8 cellular contexts compared by ENCODE assay signal in the genomic region with DNA sequence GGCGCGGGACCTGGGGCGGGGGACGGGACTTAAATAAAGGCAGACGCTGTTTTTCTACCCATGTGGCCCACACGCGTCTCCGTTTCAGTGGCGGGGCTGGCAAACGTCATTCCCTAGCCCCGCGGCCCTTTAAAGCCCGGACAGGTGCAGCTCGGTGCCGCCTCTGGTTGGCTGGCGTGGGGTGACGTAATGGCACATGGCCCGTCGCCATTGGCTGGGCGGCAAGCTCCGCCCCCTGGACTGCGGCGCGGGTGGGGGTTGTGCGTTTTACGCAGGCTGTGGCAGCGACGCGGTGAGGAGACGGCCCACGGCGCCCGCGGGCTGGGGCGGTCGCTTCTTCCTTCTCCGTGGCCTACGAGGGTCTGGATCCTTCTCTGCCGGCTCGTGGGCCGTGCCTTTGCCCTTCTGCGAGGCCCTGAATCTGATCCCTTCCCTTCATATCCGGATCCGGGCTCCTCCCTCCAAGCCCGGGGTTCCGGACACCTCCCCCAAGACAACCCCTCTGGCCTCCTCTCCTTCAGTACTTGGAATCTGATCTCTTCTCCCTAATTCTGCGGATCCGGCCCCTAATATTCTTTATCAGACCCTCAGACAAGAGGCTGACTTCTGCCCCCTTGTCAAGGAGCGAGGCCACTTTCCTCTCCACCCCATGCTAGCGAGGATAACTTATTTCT. TPM values are rescaled to one million over a fixed set of nuclear protein-coding genes. Genes with fewer than 3 reads are reported as not detected.
A peak's percentile ranks its signal among the peaks of the same experiment; 100 is the strongest.
DNase-seq lines count a peak whose midpoint lies in the region; ATAC-seq, FAIRE-seq and TF ChIP-seq lines count a peak whose summit lies in the region.

CRELD1 (plus strand) TSS at position 274 of the 674 bp plus-strand sequence. CDS start 605 bp downstream, outside the sequence.

- H3K9ac ChIP-seq in HUES6 (ENCODE audit: low read length) (peak within 1 kb of the TSS; percentile 76), endothelial cell of umbilical vein (replicated peaks; ENCODE audit: extremely low read depth, insufficient read depth, low read length) (peak within 1 kb of the TSS; percentile 91)

- peak within 1 kb of the TSS; percentile 77 for H2AFZ ChIP-seq in OCI-LY7 (ENCODE audit: low read length)
- H2AFZ ChIP-seq in endothelial cell of umbilical vein (ENCODE audit: low read depth, low read length): peak within 1 kb of the TSS; percentile 95

- TF ChIP-seq CTCF in OCI-LY7 (conservative IDR thresholded peaks at IDR 0.05; ENCODE audit: low read length) (no peak), endothelial cell of umbilical vein (IDR thresholded peaks at IDR 0.05; ENCODE audit: extremely low read depth in 1 of 2, insufficient read depth in 1 of 2, low read depth in 1 of 2, low read length in 2 of 2) (peak in 1 of 2 donors; percentile 8)

- intact Hi-C loops in OCI-LY7 (cut with micrococcal nuclease; ENCODE audit: unreplicated experiment): loop anchor here (1.0 to 10.0 kb wide), 9 partner anchors 19 to 536 kb away; partner anchors contain the start of genes ARPC4, EMC3, FANCD2 and PRRT3
- intact Hi-C loops in endothelial cell of umbilical vein (cut with micrococcal nuclease): loop anchor here (1.0 to 10.0 kb wide), 10 partner anchors 13 to 801 kb away; partner anchors contain the start of genes FANCD2, JAGN1, RPUSD3 and TADA3

- DNase-seq in Caki2 (ENCODE audit: low read depth) (peak; percentile 89), OCI-LY7 (ENCODE audit: low spot score) (peak; percentile 97), endothelial cell of umbilical vein (ENCODE audit: low read depth, low spot score) (peak; percentile 97), middle frontal gyrus (ENCODE audit: extremely low spot score, low spot score) (peak; percentile 94)
- peak; percentile 98 for DNase-seq in activated CD8-positive, alpha-beta memory T cell treated with anti-CD3 and anti-CD28 coated beads, Interleukin-2, amount 50 U/mL, for 48 hours
- DNase-seq in stimulated activated CD8-positive, alpha-beta memory T cell treated with anti-CD3 and anti-CD28 coated beads, Interleukin-2, amount 100 ng/mL, for 1 hour (ENCODE audit: low read depth in 2 of 2): peak; percentile 94 to 96

- POLR2A ChIA-PET in OCI-LY7 (lab: Charles Lee): interaction anchor here (0.6 to 1.2 kb wide), 9 partner anchors 19 to 387 kb away, joined by 3 to 7 read pairs (median 3); partner anchors contain the start of genes PRRT3 and SEC13
- POLR2A ChIA-PET in endothelial cell of umbilical vein (lab: Charles Lee): interaction anchor here (1.0 to 1.9 kb wide), 5 partner anchors 13 to 141 kb away, joined by 3 to 14 read pairs (median 3); partner anchors contain the start of genes ARPC4 and JAGN1

- peak; percentile 88 for ATAC-seq in GM21381 (IDR thresholded peaks at IDR 0.05; ENCODE audit: unreplicated experiment)

- H3K9me1 ChIP-seq in endothelial cell of umbilical vein (replicated peaks; ENCODE audit: control insufficient read depth, extremely low read depth, insufficient read depth, low read length): no peaks in the 10 kb centered on the region

- H3K4me1 ChIP-seq in HUES6 (ENCODE audit: control insufficient read depth, insufficient read depth, low read length) (peaks cover 7% of the 10 kb centered on the region), OCI-LY7 (ENCODE audit: insufficient read depth, low read length, poor library complexity, severe bottlenecking) (peaks cover 22% of the 10 kb centered on the region), endothelial cell of umbilical vein (ENCODE audit: control insufficient read depth, extremely low read depth, insufficient read depth, low read length) (peaks cover 16% of the 10 kb centered on the region)

- peak within 1 kb of the TSS; percentile 77 for H3K4me3 ChIP-seq in HUES6 (ENCODE audit: low read depth, low read length)
- H3K4me3 ChIP-seq in OCI-LY7 (ENCODE audit: low read depth, low read length, poor library complexity, severe bottlenecking): peak within 1 kb of the TSS; percentile 71
- H3K4me3 ChIP-seq in endothelial cell of umbilical vein (replicated peaks in 1 of 3; ENCODE audit: insufficient read depth in 1 of 3, low read depth in 1 of 3, low read length in 3 of 3): peak within 1 kb of the TSS; percentile 67 to 76 (median 69)

- no peaks in the 10 kb centered on the region for H3K9me2 ChIP-seq in OCI-LY7 (ENCODE audit: insufficient read depth, low read length)

- peak within 1 kb of the TSS; percentile 98 for H3K4me2 ChIP-seq in OCI-LY7 (ENCODE audit: low read length)
- H3K4me2 ChIP-seq in endothelial cell of umbilical vein (ENCODE audit: insufficient read depth, low read length): peak within 1 kb of the TSS; percentile 64

- dilution Hi-C loops in endothelial cell of umbilical vein (cut with MboI; ENCODE audit: extremely low pct_ligation_motif_present, low sequenced_read_pairs): no loop called here

- peak within 1 kb of the TSS; percentile 45; the same call in 1 of the 2 replicates for H3K27ac ChIP-seq in HUES6 (ENCODE audit: low read depth, low read length)
- peak within 1 kb of the TSS; percentile 76 for H3K27ac ChIP-seq in OCI-LY7 (ENCODE audit: low read depth, low read length, poor library complexity, severe bottlenecking)
- H3K27ac ChIP-seq in endothelial cell of umbilical vein (ENCODE audit: insufficient read depth, low read depth, low read length): peak within 1 kb of the TSS; percentile 85

- H4K20me1 ChIP-seq in OCI-LY7 (ENCODE audit: insufficient read depth, low read length): no peaks in the 10 kb centered on the region
- H4K20me1 ChIP-seq in endothelial cell of umbilical vein (replicated peaks; ENCODE audit: control insufficient read depth, extremely low read depth, insufficient read depth, low read length): no peaks in the 10 kb centered on the region

- H3K36me3 ChIP-seq in HUES6 (ENCODE audit: control insufficient read depth, insufficient read depth, low read length): peaks cover 28% of the 10 kb centered on the region
- H3K36me3 ChIP-seq in OCI-LY7 (ENCODE audit: insufficient read depth, low read length): peaks cover 16% of the 10 kb centered on the region; the same call in 1 of the 2 replicates
- H3K36me3 ChIP-seq in endothelial cell of umbilical vein (ENCODE audit: control insufficient read depth in 2 of 2, extremely low read depth in 1 of 2, insufficient read depth in 2 of 2, low read length in 2 of 2): peaks cover 2 to 10% of the 10 kb centered on the region in 2 experiments

- CTCF ChIA-PET in OCI-LY7 (lab: Charles Lee; ENCODE audit: unreplicated experiment) (interaction anchor here (0.6 kb wide), 1 partner anchor 323 kb away, joined by 3 read pairs; no protein-coding TSS in a partner anchor), endothelial cell of umbilical vein (lab: Charles Lee) (interaction anchor here (0.7 to 4.0 kb wide), 21 partner anchors 9 to 805 kb away, joined by 3 to 105 read pairs (median 5); partner anchors contain the start of genes ARPC4, IL17RE, OGG1 and TADA3)

- peak; percentile 91 for FAIRE-seq in endothelial cell of umbilical vein (lab: Jason Lieb, UNC)

- in situ Hi-C loops in Caki2 (cut with HindIII; ENCODE audit: low pct_unique_long_range_greater_than_20kb, low sequenced_read_pairs): no loop called here

- peak; percentile 91 for TF ChIP-seq POLR2A in endothelial cell of umbilical vein (IDR thresholded peaks at IDR 0.05; ENCODE audit: low read depth, low read length)

- no peaks in the 10 kb centered on the region; the same call in 1 of the 2 replicates for H3K79me2 ChIP-seq in OCI-LY7 (ENCODE audit: insufficient read depth, low read depth, low read length)
- H3K79me2 ChIP-seq in endothelial cell of umbilical vein (ENCODE audit: control insufficient read depth, insufficient read depth, low read length): no peaks in the 10 kb centered on the region

- H3K27me3 ChIP-seq in HUES6 (ENCODE audit: control insufficient read depth, insufficient read depth, low read length) (no peaks in the 10 kb centered on the region), endothelial cell of umbilical vein (ENCODE audit: control insufficient read depth in 2 of 2, insufficient read depth in 2 of 2, low read length in 2 of 2) (no peaks in the 10 kb centered on the region)

- BruUV-seq in OCI-LY7 (replicated peaks; lab: Mats Ljungman, UMichigan) (no TSS peak), endothelial cell of umbilical vein (replicated peaks; lab: Mats Ljungman, UMichigan) (no TSS peak)

- H3K9me3 ChIP-seq in HUES6 (ENCODE audit: control insufficient read depth, insufficient read depth, low read depth, low read length) (0 out of 2 replicates have a peak, but pooled peaks cover 3% of the 10 kb centered on the region), OCI-LY7 (ENCODE audit: low read length) (no peaks in the 10 kb centered on the region), endothelial cell of umbilical vein (replicated peaks; ENCODE audit: control insufficient read depth, insufficient read depth, low read length) (no peaks in the 10 kb centered on the region)

TF ChIP-seq in endothelial cell of umbilical vein, 7 proteins besides CTCF, POLR2A, EP300 and RAD21:
- TF ChIP-seq MAX (IDR thresholded peaks at IDR 0.05; ENCODE audit: insufficient read depth, insufficient read length) (peak; percentile 79), POLR2AphosphoS5 (IDR thresholded peaks at IDR 0.05; ENCODE audit: insufficient read depth, low read depth, low read length) (peak; percentile 90), MYC (IDR thresholded peaks at IDR 0.05; ENCODE audit: low read depth, low read length) (no peak), JUN (IDR thresholded peaks at IDR 0.05; ENCODE audit: borderline replicate concordance, insufficient read depth, insufficient read length, low read depth) (peak; percentile 12), GATA2 (IDR thresholded peaks at IDR 0.05; ENCODE audit: insufficient read depth, insufficient read length, low read depth, low read length) (no peak)

RNA-seq across cellular contexts. Expression of gene CRELD1, which starts in this region (rescaled TPM):
- total RNA-seq in Caki2 (2014; rRNA removed; shearing (Covaris generic); ENCODE audit: low replicate concordance): 12.7 and 22.6 TPM in 2 replicates
- 23.4 and 28.6 TPM in 2 replicates for total RNA-seq in OCI-LY7 (2014; rRNA removed; shearing (Covaris generic))
- total RNA-seq in OCI-LY7 (2022) (20.9 and 21.6 TPM in 2 replicates), endothelial cell of umbilical vein (21.6 and 27.3 TPM in 2 replicates)
- polyA plus RNA-seq in endothelial cell of umbilical vein: 41.2 and 43.9 TPM in 2 replicates
- polyA plus RNA-seq in endothelial cell of umbilical vein (2011; cell fraction: cytosol; rRNA removed): 36.7 and 38.8 TPM in 2 replicates
- 45.8 and 46.8 TPM in 2 replicates for polyA plus RNA-seq in endothelial cell of umbilical vein (2011; cell fraction: nucleus; rRNA removed)
- 16.0 and 28.7 TPM in 2 replicates for polyA plus RNA-seq in endothelial cell of umbilical vein (2012)
- polyA minus RNA-seq in endothelial cell of umbilical vein: 29.4 and 29.7 TPM in 2 replicates
- polyA minus RNA-seq in endothelial cell of umbilical vein (2011; cell fraction: cytosol; rRNA and poly(A)+ RNA removed): 5.7 TPM
- 7.5 and 7.8 TPM in 2 replicates for polyA minus RNA-seq in endothelial cell of umbilical vein (2011; cell fraction: nucleus; rRNA and poly(A)+ RNA removed)

Comparison
In these comparisons a context has a peak if more than half of its experiments do, and no peak if none do; other contexts are left out.
1. Peak in every context shown above with its lines: DNase-seq, ATAC-seq, H3K4me3 ChIP-seq and H3K27ac ChIP-seq.